ENCODE assay signal across 27 cellular contexts in genomic region chr2:99865818-99866676, GRCh38.
DNase-seq lines count a peak whose midpoint lies in the region; ATAC-seq, FAIRE-seq and TF ChIP-seq lines count a peak whose summit lies in the region.
"Had no signal": no experiment of that assay in that cellular context is flagged by ENCODE, and none has a peak within 500 bp of the region (broad histone marks: within the 10 kb centered on the region; RNA-seq: fewer than 3 reads in every experiment).

No MANE protein-coding gene starts in this region.

- no peaks in the 10 kb centered on the region for H3K9me3 Mint-ChIP-seq in WTC11
- H3K9me3 Mint-ChIP-seq in activated CD4-positive, alpha-beta memory T cell treated with anti-CD3 and anti-CD28 coated beads, Interleukin-2, amount 10 ng/mL, durations not matched to agents 7 days and 5 days: no peaks in the 10 kb centered on the region
- H3K9me3 Mint-ChIP-seq: activated CD4-positive, alpha-beta memory T cell treated with anti-CD3 and anti-CD28 coated beads for 36 hours; activated naive CD4-positive, alpha-beta T cell treated with anti-CD3 and anti-CD28 coated beads, Interleukin-2, amount 10 ng/mL, durations not matched to agents 7 days and 5 days; CD8-positive, alpha-beta T cell; memory B cell; stimulated activated naive CD8-positive, alpha-beta T cell treated with anti-CD3 and anti-CD28 coated beads, Interleukin-15, Interleukin-2, amounts not matched to agents 100 ng/mL and 50 ng/mL, for 24 hours; T-helper 1 cell treated with Interleukin-12 subunit alpha and Interleukin-12 subunit beta and Interleukin-4 antibody, amounts not matched to agents 30 μg/mL and 1 μg/mL, for 36 hours had no signal

- POLR2A ChIA-PET in WTC11 (lab: Charles Lee): no interaction called here
- POLR2A ChIA-PET in activated CD4-positive, alpha-beta memory T cell treated with anti-CD3 and anti-CD28 coated beads, Interleukin-2, amount 10 ng/mL, durations not matched to agents 7 days and 5 days (lab: Charles Lee): interaction anchor here (0.6 kb wide), 1 partner anchor 9 kb away, joined by 3 read pairs; no protein-coding TSS in a partner anchor

- H3K27ac Mint-ChIP-seq in WTC11: no peak overlapping the region
- no peak overlapping the region for H3K27ac Mint-ChIP-seq in activated CD4-positive, alpha-beta memory T cell treated with anti-CD3 and anti-CD28 coated beads, Interleukin-2, amount 10 ng/mL, durations not matched to agents 7 days and 5 days
- H3K27ac Mint-ChIP-seq: activated CD4-positive, alpha-beta memory T cell treated with anti-CD3 and anti-CD28 coated beads for 36 hours; activated naive CD4-positive, alpha-beta T cell treated with anti-CD3 and anti-CD28 coated beads, Interleukin-2, amount 10 ng/mL, durations not matched to agents 7 days and 5 days; CD8-positive, alpha-beta T cell; naive thymus-derived CD4-positive, alpha-beta T cell; stimulated activated naive CD8-positive, alpha-beta T cell treated with anti-CD3 and anti-CD28 coated beads, Interleukin-15, Interleukin-2, amounts not matched to agents 100 ng/mL and 50 ng/mL, for 24 hours; T-helper 1 cell treated with Interleukin-12 subunit alpha and Interleukin-12 subunit beta and Interleukin-4 antibody, amounts not matched to agents 30 μg/mL and 1 μg/mL, for 36 hours had no signal

- H3K36me3 Mint-ChIP-seq in WTC11: no peaks in the 10 kb centered on the region
- H3K36me3 Mint-ChIP-seq in activated CD4-positive, alpha-beta memory T cell treated with anti-CD3 and anti-CD28 coated beads, Interleukin-2, amount 10 ng/mL, durations not matched to agents 7 days and 5 days (ENCODE audit: low read depth): no peaks in the 10 kb centered on the region
- H3K36me3 Mint-ChIP-seq: activated CD4-positive, alpha-beta memory T cell treated with anti-CD3 and anti-CD28 coated beads for 36 hours; activated naive CD4-positive, alpha-beta T cell treated with anti-CD3 and anti-CD28 coated beads, Interleukin-2, amount 10 ng/mL, durations not matched to agents 7 days and 5 days; CD8-positive, alpha-beta T cell had no signal

- H3K27ac ChIP-seq in 22Rv1: peak overlapping the region; percentile 36; the same call in 1 of the 2 replicates
- H3K27ac ChIP-seq: body of pancreas, coronary artery, parathyroid adenoma, PC-9, SJCRH30, WERI-Rb-1 had no signal

- H3K4me3 Mint-ChIP-seq in WTC11: no peak overlapping the region
- H3K4me3 Mint-ChIP-seq in activated CD4-positive, alpha-beta memory T cell treated with anti-CD3 and anti-CD28 coated beads, Interleukin-2, amount 10 ng/mL, durations not matched to agents 7 days and 5 days: no peak overlapping the region
- H3K4me3 Mint-ChIP-seq: activated CD4-positive, alpha-beta memory T cell treated with anti-CD3 and anti-CD28 coated beads for 36 hours; activated naive CD4-positive, alpha-beta T cell treated with anti-CD3 and anti-CD28 coated beads, Interleukin-2, amount 10 ng/mL, durations not matched to agents 7 days and 5 days; CD8-positive, alpha-beta T cell; memory B cell; naive thymus-derived CD4-positive, alpha-beta T cell; stimulated activated naive CD8-positive, alpha-beta T cell treated with anti-CD3 and anti-CD28 coated beads, Interleukin-15, Interleukin-2, amounts not matched to agents 100 ng/mL and 50 ng/mL, for 24 hours; T-helper 1 cell treated with Interleukin-12 subunit alpha and Interleukin-12 subunit beta and Interleukin-4 antibody, amounts not matched to agents 30 μg/mL and 1 μg/mL, for 36 hours had no signal

- H3K27me3 Mint-ChIP-seq in WTC11 (ENCODE audit: low read depth): no peaks in the 10 kb centered on the region
- no peaks in the 10 kb centered on the region for H3K27me3 Mint-ChIP-seq in activated CD4-positive, alpha-beta memory T cell treated with anti-CD3 and anti-CD28 coated beads, Interleukin-2, amount 10 ng/mL, durations not matched to agents 7 days and 5 days
- H3K27me3 Mint-ChIP-seq: activated CD4-positive, alpha-beta memory T cell treated with anti-CD3 and anti-CD28 coated beads for 36 hours; memory B cell; naive thymus-derived CD4-positive, alpha-beta T cell; stimulated activated naive CD8-positive, alpha-beta T cell treated with anti-CD3 and anti-CD28 coated beads, Interleukin-15, Interleukin-2, amounts not matched to agents 100 ng/mL and 50 ng/mL, for 24 hours had no signal

- H3K4me1 Mint-ChIP-seq in WTC11: no peaks in the 10 kb centered on the region
- H3K4me1 Mint-ChIP-seq in activated CD4-positive, alpha-beta memory T cell treated with anti-CD3 and anti-CD28 coated beads, Interleukin-2, amount 10 ng/mL, durations not matched to agents 7 days and 5 days: peaks cover 4% of the 10 kb centered on the region

- ATAC-seq in WTC11: no peak
- ATAC-seq: CD8-positive, alpha-beta T cell; naive thymus-derived CD4-positive, alpha-beta T cell had no signal

- TF ChIP-seq CTCF in 22Rv1 (IDR thresholded peaks at IDR 0.05): no peak
- TF ChIP-seq CTCF in WTC11 (IDR thresholded peaks at IDR 0.05): no peak

- peak; percentile 97 for FAIRE-seq in G401.6 (lab: Jason Lieb, UNC)
- FAIRE-seq: endometrium, HTR-8/SVneo had no signal

- CTCF ChIA-PET in WTC11 (lab: Charles Lee): interaction anchor here (0.5 kb wide), 1 partner anchor 447 kb away, joined by 3 read pairs; no protein-coding TSS in a partner anchor
- CTCF ChIA-PET in activated CD4-positive, alpha-beta memory T cell treated with anti-CD3 and anti-CD28 coated beads, Interleukin-2, amount 10 ng/mL, durations not matched to agents 7 days and 5 days (lab: Charles Lee): no interaction called here

- DNase-seq in amniotic epithelial cell (ENCODE audit: low read depth): peak; percentile 58
- DNase-seq in kidney tubule cell (ENCODE audit: low spot score): peak; percentile 59
- DNase-seq in activated naive CD4-positive, alpha-beta T cell treated with anti-CD3 and anti-CD28 coated beads, Interleukin-2, amount 50 U/mL, for 16 hours: no peak
- DNase-seq in WTC11 (ENCODE audit: low spot score): no peak
- no peak for DNase-seq in NCI-H1105 treated with DMSO at 0.1 percent for 48 hours (lab: John Stamatoyannopoulos, UW)
- DNase-seq in activated CD4-positive, alpha-beta memory T cell treated with anti-CD3 and anti-CD28 coated beads, Interleukin-2, amount 10 ng/mL, durations not matched to agents 7 days and 5 days: no peak
- DNase-seq: activated CD4-positive, alpha-beta memory T cell treated with anti-CD3 and anti-CD28 coated beads for 36 hours; activated naive CD4-positive, alpha-beta T cell treated with anti-CD3 and anti-CD28 coated beads, Interleukin-2, amount 10 ng/mL, durations not matched to agents 7 days and 5 days; body of pancreas; CD8-positive, alpha-beta T cell; hypothalamus; naive thymus-derived CD4-positive, alpha-beta T cell; NCI-H1417 treated with DMSO at 0.1 percent for 48 hours; NCI-H82; PC-9; SJCRH30; upper lobe of left lung; WERI-Rb-1 had no signal

TF ChIP-seq in WTC11, 78 proteins besides CTCF, POLR2A, EP300 and RAD21:
- TF ChIP-seq GTF2I (CRISPR knock-in tag; conservative IDR thresholded peaks at IDR 0.05): no peak
- no peak for TF ChIP-seq SOX15 (CRISPR knock-in tag; IDR thresholded peaks at IDR 0.05)
TF ChIP-seq in WTC11: peak in this region for 0.

Comparison
In these comparisons a context has a peak if more than half of its experiments do, and no peak if none do; other contexts are left out.
1. DNase-seq: peak in amniotic epithelial cell (single experiment) and kidney tubule cell (single experiment); none in activated naive CD4-positive, alpha-beta T cell treated with anti-CD3 and anti-CD28 coated beads, Interleukin-2, amount 50 U/mL, for 16 hours (single experiment), WTC11 (single experiment), NCI-H1105 treated with DMSO at 0.1 percent for 48 hours (single experiment) and activated CD4-positive, alpha-beta memory T cell treated with anti-CD3 and anti-CD28 coated beads, Interleukin-2, amount 10 ng/mL, durations not matched to agents 7 days and 5 days (single experiment).